In the genomic region with DNA sequence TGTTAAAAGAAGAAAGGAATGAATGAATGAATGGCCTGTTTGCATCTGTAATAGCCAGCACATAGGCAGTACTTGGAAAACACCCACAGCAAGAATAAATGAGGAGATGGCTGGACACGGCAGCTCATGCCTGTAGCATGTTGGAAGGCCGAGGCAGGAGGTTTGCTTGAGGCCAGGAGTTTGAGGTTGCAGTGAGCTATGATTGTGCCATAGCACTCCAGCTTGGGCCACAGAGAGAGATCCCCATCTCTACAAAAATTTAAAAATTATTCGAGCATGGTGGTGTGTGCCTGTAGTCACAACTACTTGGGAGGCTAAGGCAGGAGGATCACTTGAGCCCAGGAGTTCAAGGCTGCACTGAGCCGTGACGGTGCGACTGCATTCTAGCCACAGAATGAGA, we compare ENCODE assay signal across 9 cellular contexts. TPM values are rescaled to one million over a fixed set of nuclear protein-coding genes. Genes with fewer than 3 reads are reported as not detected.
DNase-seq lines count a peak whose midpoint lies in the region; ATAC-seq and TF ChIP-seq lines count a peak whose summit lies in the region.
"Had no signal": no experiment of that assay in that cellular context is flagged by ENCODE, and none has a peak within 500 bp of the region (broad histone marks: within the 10 kb centered on the region; RNA-seq: fewer than 3 reads in every experiment).

No MANE protein-coding gene starts in this region.

- peaks cover 77% of the 10 kb centered on the region for H3K4me1 Mint-ChIP-seq in activated CD8-positive, alpha-beta memory T cell treated with anti-CD3 and anti-CD28 coated beads, Interleukin-2, amount 10 ng/mL, durations not matched to agents 7 days and 5 days

- TF ChIP-seq POLR2A in thyroid gland (IDR thresholded peaks at IDR 0.05), result no peak

- peak overlapping the region; percentile 79 for H3K27ac Mint-ChIP-seq in activated CD8-positive, alpha-beta memory T cell treated with anti-CD3 and anti-CD28 coated beads, Interleukin-2, amount 10 ng/mL, durations not matched to agents 7 days and 5 days
- H3K27ac Mint-ChIP-seq: progenitor cell of endocrine pancreas had no signal

- no peak for ATAC-seq in activated CD8-positive, alpha-beta memory T cell treated with anti-CD3 and anti-CD28 coated beads, Interleukin-2, amount 10 ng/mL, durations not matched to agents 7 days and 5 days
- no peak for ATAC-seq in lung (ENCODE audit: insufficient read depth, low FRiP score)
- no peak for ATAC-seq in GM18511 (IDR thresholded peaks at IDR 0.05; ENCODE audit: unreplicated experiment)
- no peak for ATAC-seq in HG02623 (IDR thresholded peaks at IDR 0.05; ENCODE audit: unreplicated experiment)

- no peaks in the 10 kb centered on the region for H3K36me3 ChIP-seq in ascending aorta
- peaks cover 0 to 4% of the 10 kb centered on the region in 2 donors for H3K36me3 ChIP-seq in lung (ENCODE audit: control insufficient read depth in 2 of 2, insufficient read depth in 2 of 2, low read length in 2 of 2)
- no peaks in the 10 kb centered on the region for H3K36me3 ChIP-seq in thyroid gland

- no peak for DNase-seq in activated CD8-positive, alpha-beta memory T cell treated with anti-CD3 and anti-CD28 coated beads, Interleukin-2, amount 10 ng/mL, durations not matched to agents 7 days and 5 days
- no peak for DNase-seq in activated CD8-positive, alpha-beta memory T cell treated with anti-CD3 and anti-CD28 coated beads for 24 hours
- DNase-seq in ascending aorta (ENCODE audit: low spot score in 2 of 2) (no peak), lung (ENCODE audit: low spot score) (no peak), thyroid gland (no peak), kidney glomerular epithelial cell (lab: John Stamatoyannopoulos, UW) (no peak)

- peak overlapping the region; percentile 26 for H3K4me3 Mint-ChIP-seq in activated CD8-positive, alpha-beta memory T cell treated with anti-CD3 and anti-CD28 coated beads, Interleukin-2, amount 10 ng/mL, durations not matched to agents 7 days and 5 days

- intact Hi-C loops in ascending aorta (cut with DNase I) (no loop called here), thyroid gland (cut with DNase I) (loop anchor here (5.0 kb wide), 1 partner anchor 84 kb away; no protein-coding TSS in a partner anchor)

- CTCF ChIA-PET in activated CD8-positive, alpha-beta memory T cell treated with anti-CD3 and anti-CD28 coated beads, Interleukin-2, amount 10 ng/mL, durations not matched to agents 7 days and 5 days (lab: Charles Lee), result interaction anchor here (0.7 to 1.7 kb wide), 5 partner anchors 9 to 96 kb away, joined by 3 to 8 read pairs (median 5); no protein-coding TSS in a partner anchor

- peaks cover 18 to 23% of the 10 kb centered on the region in 2 donors for H3K4me1 ChIP-seq in ascending aorta
- H3K4me1 ChIP-seq in lung (ENCODE audit: control insufficient read depth in 2 of 2, insufficient read depth in 2 of 2, low read length in 2 of 2), result peaks cover 1 to 37% of the 10 kb centered on the region in 2 donors
- peaks cover 38 to 55% of the 10 kb centered on the region in 2 donors for H3K4me1 ChIP-seq in thyroid gland

- H3K9me3 ChIP-seq in ascending aorta (no peaks in the 10 kb centered on the region), lung (ENCODE audit: control insufficient read depth in 2 of 2, insufficient read depth in 1 of 2, low read length in 1 of 2) (no peaks in the 10 kb centered on the region), thyroid gland (no peaks in the 10 kb centered on the region)

- peak overlapping the region; percentile 91 for H3K27ac ChIP-seq in ascending aorta
- peak overlapping the region; percentile 69 to 98 for H3K27ac ChIP-seq in lung (ENCODE audit: low read depth in 1 of 2, low read length in 1 of 2)
- peak overlapping the region; percentile 86 to 98 (median 97) for H3K27ac ChIP-seq in thyroid gland

- H3K36me3 Mint-ChIP-seq in activated CD8-positive, alpha-beta memory T cell treated with anti-CD3 and anti-CD28 coated beads, Interleukin-2, amount 10 ng/mL, durations not matched to agents 7 days and 5 days, result peaks cover 61% of the 10 kb centered on the region

- no peaks in the 10 kb centered on the region for H3K9me3 Mint-ChIP-seq in activated CD8-positive, alpha-beta memory T cell treated with anti-CD3 and anti-CD28 coated beads, Interleukin-2, amount 10 ng/mL, durations not matched to agents 7 days and 5 days (ENCODE audit: low read depth)

- no peaks in the 10 kb centered on the region for H3K27me3 ChIP-seq in ascending aorta
- no peaks in the 10 kb centered on the region for H3K27me3 ChIP-seq in lung (ENCODE audit: control insufficient read depth, insufficient read depth)
- no peaks in the 10 kb centered on the region for H3K27me3 ChIP-seq in thyroid gland

- no peak overlapping the region for H3K4me3 ChIP-seq in ascending aorta
- H3K4me3 ChIP-seq in lung, result no peak overlapping the region
- no peak overlapping the region for H3K4me3 ChIP-seq in thyroid gland (replicated peaks in 1 of 3)

- no peaks in the 10 kb centered on the region for H3K27me3 Mint-ChIP-seq in activated CD8-positive, alpha-beta memory T cell treated with anti-CD3 and anti-CD28 coated beads, Interleukin-2, amount 10 ng/mL, durations not matched to agents 7 days and 5 days
- H3K27me3 Mint-ChIP-seq: progenitor cell of endocrine pancreas had no signal

- 75 to 89% methylated on average over 6 of the region's 6 CpGs for WGBS in lung, 2 donors
- WGBS in thyroid gland, 2 donors, result 90 to 93% methylated on average over 6 of the region's 6 CpGs

- TF ChIP-seq CTCF in ascending aorta (IDR thresholded peaks at IDR 0.05) (no peak), lung (IDR thresholded peaks at IDR 0.05; ENCODE audit: control extremely low read depth, extremely low read depth) (no peak), thyroid gland (IDR thresholded peaks at IDR 0.05) (no peak)

RNA-seq across cellular contexts. Expression of a gene that starts 12.5 kb away (rescaled TPM):
- 100 to 1,000 TPM; 155 to 190 TPM for total RNA-seq in activated CD8-positive, alpha-beta memory T cell treated with anti-CD3 and anti-CD28 coated beads, Interleukin-2, amount 10 ng/mL, durations not matched to agents 7 days and 5 days
- total RNA-seq in ascending aorta (88.7 TPM), lung (100 to 1,000 TPM in 1 of 2 donors, 10 to 100 TPM in 1; 79.8 to 148 TPM), thyroid gland (10 to 100 TPM; 18.5 to 42.5 (median 21.7) TPM)
- polyA plus RNA-seq in lung, result 100 to 1,000 TPM in 1 of 2 donors, 10 to 100 TPM in 1; 61.3 to 175 TPM

RNA-seq across cellular contexts. Expression of a gene that starts 57.7 kb away (rescaled TPM):
- 10 to 100 TPM; 75.9 to 94.0 TPM for total RNA-seq in activated CD8-positive, alpha-beta memory T cell treated with anti-CD3 and anti-CD28 coated beads, Interleukin-2, amount 10 ng/mL, durations not matched to agents 7 days and 5 days
- 6.8 TPM for total RNA-seq in ascending aorta
- 10 to 100 TPM; 37.4 to 59.1 TPM for total RNA-seq in lung
- 10 to 100 TPM; 55.4 to 75.4 TPM for polyA plus RNA-seq in lung
- total RNA-seq in thyroid gland, result 10 to 100 TPM; 40.5 to 52.6 (median 48.8) TPM
